In genomic region chr1:50105430-50105829, GRCh38 we compare ENCODE assay signal across 12 cellular contexts. TPM values are rescaled to one million over a fixed set of nuclear protein-coding genes. Genes with fewer than 3 reads are reported as not detected.
DNase-seq lines count a peak whose midpoint lies in the region; ATAC-seq and TF ChIP-seq lines count a peak whose summit lies in the region.
"Had no signal": no experiment of that assay in that cellular context is flagged by ENCODE, and none has a peak within 500 bp of the region (broad histone marks: within the 10 kb centered on the region; RNA-seq: fewer than 3 reads in every experiment).

No MANE protein-coding gene starts in this region.

- peak; percentile 76 for ATAC-seq in HCT116
- no peak for ATAC-seq in GM18502 (IDR thresholded peaks at IDR 0.05; ENCODE audit: poor library complexity, unreplicated experiment)
- no peak for ATAC-seq in HG02642 (IDR thresholded peaks at IDR 0.05; ENCODE audit: poor library complexity, unreplicated experiment)
- ATAC-seq: T-helper 17 cell had no signal

- TF ChIP-seq EP300 in SK-N-SH (IDR thresholded peaks at IDR 0.05; ENCODE audit: borderline replicate concordance in 1 of 2, low read depth in 1 of 2, low read length in 1 of 2) = no peak

- WGBS in SK-N-SH (ENCODE audit: low lambda C conversion rate) = 21% methylated on average over 3 of the region's 3 CpGs

- H4K20me1 ChIP-seq in HCT116 (ENCODE audit: insufficient read depth) (no peaks in the 10 kb centered on the region), SK-N-SH (ENCODE audit: insufficient read depth) (no peaks in the 10 kb centered on the region)

- H3K9me3 Mint-ChIP-seq in progenitor cell of endocrine pancreas (ENCODE audit: low read depth) = no peaks in the 10 kb centered on the region

- H3K4me2 ChIP-seq in HCT116 (ENCODE audit: low read length) (no peak overlapping the region), SK-N-SH (peak overlapping the region; percentile 39; the same call in 1 of the 2 replicates)

- H3K79me2 ChIP-seq in HCT116 (ENCODE audit: insufficient read depth, low read length) = no peaks in the 10 kb centered on the region
- no peaks in the 10 kb centered on the region for H3K79me2 ChIP-seq in SK-N-SH (ENCODE audit: insufficient read depth)

- H3K4me1 ChIP-seq in HCT116 (ENCODE audit: control insufficient read depth in 1 of 2, insufficient read depth in 2 of 2, low read length in 2 of 2) (no peaks in the 10 kb centered on the region), SK-N-SH (ENCODE audit: control insufficient read depth in 1 of 2, insufficient read depth in 2 of 2, low read depth in 1 of 2, low read length in 1 of 2) (peaks cover 0 to 8% of the 10 kb centered on the region in 2 experiments; a peak in 2 of 4 replicates)
- H3K4me1 ChIP-seq: adrenal gland had no signal

- H2AFZ ChIP-seq in HCT116 (ENCODE audit: low read depth, low read length, poor library complexity, severe bottlenecking) (no peak overlapping the region), SK-N-SH (ENCODE audit: low read depth) (peak overlapping the region; percentile 47)

- BruUV-seq in HCT116 (replicated peaks; lab: Mats Ljungman, UMichigan) = no TSS peak

- no peaks in the 10 kb centered on the region for H3K9me2 ChIP-seq in HCT116 (ENCODE audit: insufficient read depth)
- H3K9me2 ChIP-seq in SK-N-SH = no peaks in the 10 kb centered on the region

- no peaks in the 10 kb centered on the region for H3F3A ChIP-seq in SK-N-SH (replicated peaks; ENCODE audit: insufficient read depth)

- H3K27ac ChIP-seq in HCT116 (ENCODE audit: low read depth, low read length) (no peak overlapping the region), SK-N-SH (ENCODE audit: low read depth in 2 of 2, low read length in 1 of 2) (peak overlapping the region in 1 of 2 experiments; percentile 100; a peak in 3 of 4 replicates)
- H3K27ac ChIP-seq: transverse colon had no signal

- no peak for DNase-seq in HCT116 (ENCODE audit: low read depth, low spot score)
- DNase-seq in NCI-H1694 (lab: John Stamatoyannopoulos, UW) = peak; percentile 87
- no peak for DNase-seq in SK-N-SH
- no peak for DNase-seq in progenitor cell of endocrine pancreas (ENCODE audit: low spot score, unreplicated experiment)
- no peak for DNase-seq in LoVo (ENCODE audit: low spot score)
- DNase-seq: midbrain, NCI-H510A, T-helper 17 cell, transverse colon had no signal

- TF ChIP-seq CTCF in HCT116 (IDR thresholded peaks at IDR 0.05 in 2 of 3, conservative IDR thresholded peaks at IDR 0.05 in 1 of 3; ENCODE audit: borderline replicate concordance in 1 of 3, insufficient read depth in 1 of 3, low read depth in 2 of 3, low read length in 2 of 3) = peak in 2 of 3 experiments; percentile 33 to 47; a peak in 4 of 6 replicates
- TF ChIP-seq CTCF in SK-N-SH (IDR thresholded peaks at IDR 0.05) = peak; percentile 48; the same call in 1 of the 2 replicates
- TF ChIP-seq CTCF in progenitor cell of endocrine pancreas (IDR thresholded peaks at IDR 0.05; ENCODE audit: unreplicated experiment) = peak; percentile 39

- H3K4me1 Mint-ChIP-seq in progenitor cell of endocrine pancreas (ENCODE audit: low read depth) = peaks cover 30% of the 10 kb centered on the region

- no peak overlapping the region for H3K4me3 ChIP-seq in HCT116 (replicated peaks in 1 of 2; ENCODE audit: low read depth in 1 of 2, low read length in 2 of 2)
- peak overlapping the region; percentile 27 to 44 for H3K4me3 ChIP-seq in SK-N-SH (ENCODE audit: low read depth in 2 of 2, low read length in 1 of 2)
- H3K4me3 ChIP-seq: adrenal gland, transverse colon had no signal

- H3K36me3 Mint-ChIP-seq in progenitor cell of endocrine pancreas (ENCODE audit: insufficient read depth) = no peaks in the 10 kb centered on the region

- TF ChIP-seq RAD21 in HCT116 (IDR thresholded peaks at IDR 0.05; ENCODE audit: low read depth) (no peak), SK-N-SH (IDR thresholded peaks at IDR 0.05; ENCODE audit: low read length) (peak; percentile 55)

- CTCF ChIA-PET in HCT116 (lab: Charles Lee) = no interaction called here
- CTCF ChIA-PET in SK-N-SH (lab: Yijun Ruan, JAX) = interaction anchor here (0.7 to 12.9 kb wide), 30 partner anchors 8 to 1199 kb away, joined by 3 to 117 read pairs (median 4); no protein-coding TSS in a partner anchor

- intact Hi-C loops in HCT116 (cut with micrococcal nuclease) = no loop called here

- POLR2A ChIA-PET in HCT116 (lab: Charles Lee) = no interaction called here
- POLR2A ChIA-PET in SK-N-SH (lab: Yijun Ruan, JAX) = interaction anchor here (1.0 to 8.8 kb wide), 10 partner anchors 9 to 1188 kb away, joined by 4 to 87 read pairs (median 5); partner anchors contain the start of gene AGBL4

- no peak overlapping the region for H3K9ac ChIP-seq in HCT116 (ENCODE audit: low read length)
- H3K9ac ChIP-seq in SK-N-SH = no peak overlapping the region

- H3K4me3 Mint-ChIP-seq in progenitor cell of endocrine pancreas (ENCODE audit: low read depth) = no peak overlapping the region
- H3K4me3 Mint-ChIP-seq: T-helper 17 cell had no signal

- H3K36me3 ChIP-seq in HCT116 (ENCODE audit: control insufficient read depth in 1 of 2, insufficient read depth in 2 of 2, low read length in 2 of 2) (no peaks in the 10 kb centered on the region), SK-N-SH (replicated peaks in 1 of 2; ENCODE audit: control insufficient read depth in 1 of 2, insufficient read depth in 2 of 2, low read length in 1 of 2) (no peaks in the 10 kb centered on the region)
- H3K36me3 ChIP-seq: adrenal gland, transverse colon had no signal

- no peaks in the 10 kb centered on the region for H3K27me3 Mint-ChIP-seq in progenitor cell of endocrine pancreas

- H3K27me3 ChIP-seq in HCT116 (ENCODE audit: insufficient read depth, low read length) = peaks cover 16% of the 10 kb centered on the region; the same call in 1 of the 2 replicates
- H3K27me3 ChIP-seq in SK-N-SH (ENCODE audit: insufficient read depth) = peaks cover 1% of the 10 kb centered on the region; the same call in 1 of the 2 replicates

- H3K9me3 ChIP-seq in HCT116 (ENCODE audit: control insufficient read depth in 1 of 2, insufficient read depth in 1 of 2, low read depth in 1 of 2, low read length in 2 of 2) (no peaks in the 10 kb centered on the region), SK-N-SH (no peaks in the 10 kb centered on the region)
- H3K9me3 ChIP-seq: adrenal gland, transverse colon had no signal

- H3K27ac Mint-ChIP-seq in progenitor cell of endocrine pancreas = no peak overlapping the region
- H3K27ac Mint-ChIP-seq: T-helper 17 cell had no signal

- TF ChIP-seq POLR2A in HCT116 (IDR thresholded peaks at IDR 0.05; ENCODE audit: borderline replicate concordance, extremely low read depth, insufficient read depth, insufficient read length) = no peak

- RAD21 ChIA-PET in HCT116 (lab: Charles Lee; ENCODE audit: low non-redundant PET in 1 of 2, low total read pairs in 2 of 2, uncharacterized antibody in 2 of 2, unreplicated experiment in 2 of 2) = no interaction called here

TF ChIP-seq in HCT116, 20 proteins besides CTCF, POLR2A, EP300 and RAD21:
- TF ChIP-seq EZH2phosphoT487 (IDR thresholded peaks at IDR 0.05; ENCODE audit: borderline replicate concordance) (no peak), TCF7L2 (IDR thresholded peaks at IDR 0.05; ENCODE audit: borderline replicate concordance, extremely low read depth, insufficient read depth, insufficient read length) (no peak)

TF ChIP-seq in SK-N-SH, 30 proteins besides CTCF, POLR2A, EP300 and RAD21:
- TF ChIP-seq ZBTB33 (IDR thresholded peaks at IDR 0.05; ENCODE audit: borderline replicate concordance, low read depth) (no peak), SMC3 (IDR thresholded peaks at IDR 0.05; ENCODE audit: low read depth, low read length) (peak; percentile 16; the same call in 1 of the 2 replicates)

RNA-seq across cellular contexts. Expression of gene ELAVL4, which starts 3.3 kb away (rescaled TPM):
- total RNA-seq in HCT116 (2021; ENCODE audit: unreplicated experiment) = not detected
- not detected in 2 replicates for polyA plus RNA-seq in HCT116 (2012)
- 2.7 and 6.0 TPM in 2 replicates for polyA plus RNA-seq in SK-N-SH (2012; rRNA removed)
- 5.7 and 9.6 TPM in 2 replicates for polyA plus RNA-seq in SK-N-SH (2012; cell fraction: cytosol; rRNA removed)
- polyA plus RNA-seq in SK-N-SH (2012; cell fraction: nucleus; rRNA removed) = 2.6 and 5.4 TPM in 2 replicates
- 3.6 and 4.4 TPM in 2 replicates for total RNA-seq in progenitor cell of endocrine pancreas
- total RNA-seq: T-helper 17 cell had no signal

Comparison
In these comparisons a context has a peak if more than half of its experiments do, and no peak if none do; other contexts are left out.
1. H3K4me3 ChIP-seq: peak in SK-N-SH (2 of 2); none in HCT116 (0 of 2).
2. Of the 11 proteins assayed by ChIP-seq in both SK-N-SH and HCT116: peak only in SK-N-SH: RAD21; only in HCT116: none; in both: CTCF; in neither: 9.
3. Peak in every context shown above with its lines, with median percentiles within 50 percentile points of each other: CTCF ChIP-seq.